ENCODE assay signal across 24 cellular contexts in genomic region chr7:73908123-73908611, GRCh38. TPM values are rescaled to one million over a fixed set of nuclear protein-coding genes. Genes with fewer than 3 reads are reported as not detected.
DNase-seq lines count a peak whose midpoint lies in the region; ATAC-seq and TF ChIP-seq lines count a peak whose summit lies in the region.
"Had no signal": no experiment of that assay in that cellular context is flagged by ENCODE, and none has a peak within 500 bp of the region (broad histone marks: within the 10 kb centered on the region; RNA-seq: fewer than 3 reads in every experiment).

No MANE protein-coding gene starts in this region.

- no peak for ATAC-seq in activated B cell treated with CpG ODN at 0.5 μM for 24 hours (ENCODE audit: low read depth)
- no peak for ATAC-seq in left lung
- ATAC-seq in GM21717 (IDR thresholded peaks at IDR 0.05; ENCODE audit: unreplicated experiment): no peak
- ATAC-seq: A549, GM23338, HepG2, PC-3 had no signal

- no peaks in the 10 kb centered on the region for H3K27me3 ChIP-seq in left lung
- H3K27me3 ChIP-seq: BLaER1 treated with 17β-estradiol and CSF1 and Interleukin-3, amounts not matched to agents 10 nM and 100 nM had no signal

- H3K9me3 Mint-ChIP-seq in activated B cell treated with CpG ODN at 0.5 μM for 24 hours (no peaks in the 10 kb centered on the region), HFFc6 (no peaks in the 10 kb centered on the region)
- H3K9me3 Mint-ChIP-seq: CD8-positive, alpha-beta memory T cell; GM23338 had no signal

- no peak overlapping the region for H3K27ac ChIP-seq in left lung
- H3K27ac ChIP-seq: A549, KMS-11, RWPE1 had no signal

- no peak overlapping the region for H3K4me3 ChIP-seq in left lung
- H3K4me3 ChIP-seq: A549; BLaER1 treated with 17β-estradiol and CSF1 and Interleukin-3, amounts not matched to agents 10 nM and 100 nM; GM23338 had no signal

- POLR2A ChIA-PET in activated B cell treated with CpG ODN at 0.5 μM for 24 hours (lab: Charles Lee): no interaction called here

- H3K27me3 Mint-ChIP-seq in activated B cell treated with CpG ODN at 0.5 μM for 24 hours: peaks cover 3% of the 10 kb centered on the region
- H3K27me3 Mint-ChIP-seq in HFFc6 (ENCODE audit: insufficient read depth): no peaks in the 10 kb centered on the region

- CTCF ChIA-PET in activated B cell treated with CpG ODN at 0.5 μM for 24 hours (lab: Charles Lee): no interaction called here

- intact Hi-C loops in activated B cell treated with CpG ODN at 0.5 μM for 24 hours (cut with micrococcal nuclease): no loop called here
- intact Hi-C loops in left lung (cut with DNase I): no loop called here
- intact Hi-C loops in posterior vena cava (cut with DNase I): no loop called here

- H3K4me1 Mint-ChIP-seq in activated B cell treated with CpG ODN at 0.5 μM for 24 hours: peaks cover 11% of the 10 kb centered on the region
- peaks cover 18% of the 10 kb centered on the region; the same call in 1 of the 2 replicates for H3K4me1 Mint-ChIP-seq in HFFc6 (ENCODE audit: low read depth)
- H3K4me1 Mint-ChIP-seq: CD8-positive, alpha-beta memory T cell had no signal

- no peak overlapping the region for H3K27ac Mint-ChIP-seq in activated B cell treated with CpG ODN at 0.5 μM for 24 hours
- H3K27ac Mint-ChIP-seq in HFFc6: no peak overlapping the region
- H3K27ac Mint-ChIP-seq: CD8-positive, alpha-beta memory T cell; GM23338 had no signal

- H3K4me1 ChIP-seq in left lung: no peaks in the 10 kb centered on the region
- H3K4me1 ChIP-seq: A549 had no signal

- H3K9me3 ChIP-seq in left lung: no peaks in the 10 kb centered on the region
- H3K9me3 ChIP-seq: A549 had no signal

- H3K4me3 Mint-ChIP-seq in activated B cell treated with CpG ODN at 0.5 μM for 24 hours: no peak overlapping the region
- H3K4me3 Mint-ChIP-seq in HFFc6: no peak overlapping the region
- H3K4me3 Mint-ChIP-seq: CD8-positive, alpha-beta memory T cell; GM23338 had no signal

- TF ChIP-seq CTCF in activated B cell treated with CpG ODN at 0.5 μM for 24 hours (IDR thresholded peaks at IDR 0.05) (no peak), left lung (IDR thresholded peaks at IDR 0.05) (no peak), HFFc6 (IDR thresholded peaks at IDR 0.05) (no peak)

- DNase-seq in D341Med (ENCODE audit: low spot score) (peak; percentile 8), activated B cell treated with CpG ODN at 0.5 μM for 24 hours (peak; percentile 5), left lung (peak; percentile 26 to 68), posterior vena cava (ENCODE audit: low spot score) (peak; percentile 55), retina (no peak), HFFc6 (no peak), NCI-H226 (no peak)
- DNase-seq: CD8-positive, alpha-beta memory T cell; DMS79 treated with DMSO at 0.1 percent for 48 hours; NCI-H1048; NCI-H1436 treated with DMSO at 0.1 percent for 48 hours; NCI-H2029 treated with DMSO at 0.1 percent for 48 hours; NCI-H510A; NCI-H774; PC-3 had no signal

- H3K36me3 Mint-ChIP-seq in activated B cell treated with CpG ODN at 0.5 μM for 24 hours (ENCODE audit: low read depth): no peaks in the 10 kb centered on the region
- no peaks in the 10 kb centered on the region for H3K36me3 Mint-ChIP-seq in HFFc6 (ENCODE audit: low read depth)
- H3K36me3 Mint-ChIP-seq: CD8-positive, alpha-beta memory T cell had no signal

- H3K36me3 ChIP-seq in left lung: no peaks in the 10 kb centered on the region
- H3K36me3 ChIP-seq: BLaER1 treated with 17β-estradiol and CSF1 and Interleukin-3, amounts not matched to agents 10 nM and 100 nM had no signal

RNA-seq across cellular contexts. Expression of gene TMEM270, which starts 47.2 kb away (rescaled TPM):
- total RNA-seq in activated B cell treated with CpG ODN at 0.5 μM for 24 hours (not detected in 2 replicates), left lung (not detected), posterior vena cava (not detected)
- not detected for total RNA-seq in HFFc6 (2021; fragmentation: NEBNext Ultra II Directional; extraction: Animal tissue kit (Norgen Biotek cat#: 25700))
- total RNA-seq: CD8-positive, alpha-beta memory T cell; G401; GM23338; HepG2; MCF 10A; PC-3 had no signal

Comparison
In these comparisons a context has a peak if more than half of its experiments do, and no peak if none do; other contexts are left out.
1. DNase-seq: peak in D341Med (single experiment), activated B cell treated with CpG ODN at 0.5 μM for 24 hours (single experiment), left lung (2 of 2) and posterior vena cava (single experiment); none in retina (single experiment), HFFc6 (single experiment) and NCI-H226 (single experiment).